In genomic region chr10:28738200-28738599, GRCh38 we compare ENCODE assay signal across 1 cellular context.
TF ChIP-seq lines count a peak whose summit lies in the region.

No MANE protein-coding gene starts in this region.

TF ChIP-seq in WTC11, 78 proteins besides CTCF, POLR2A, EP300 and RAD21 (continued from another document):
- TF ChIP-seq GRHL2 (CRISPR knock-in tag; IDR thresholded peaks at IDR 0.05; ENCODE audit: insufficient replicate concordance, severe bottlenecking) (no peak), AFF4 (CRISPR knock-in tag; IDR thresholded peaks at IDR 0.05; ENCODE audit: borderline replicate concordance) (no peak), ELF4 (CRISPR knock-in tag; IDR thresholded peaks at IDR 0.05; ENCODE audit: low read depth) (no peak), TCF7 (CRISPR knock-in tag; IDR thresholded peaks at IDR 0.05; ENCODE audit: low read depth) (no peak), ZNF263 (CRISPR knock-in tag; IDR thresholded peaks at IDR 0.05; ENCODE audit: low read depth) (no peak), IRF2 (CRISPR knock-in tag; IDR thresholded peaks at IDR 0.05; ENCODE audit: borderline replicate concordance, low read depth) (no peak)
